Comparison of ENCODE assay signal across 8 cellular contexts in genomic region chr9:124202447-124202971, GRCh38. TPM values are rescaled to one million over a fixed set of nuclear protein-coding genes. Genes with fewer than 3 reads are reported as not detected.
DNase-seq lines count a peak whose midpoint lies in the region; ATAC-seq and TF ChIP-seq lines count a peak whose summit lies in the region.

No MANE protein-coding gene starts in this region.

- H3K36me3 Mint-ChIP-seq in CD4-positive, CD25-positive, alpha-beta regulatory T cell, result no peaks in the 10 kb centered on the region

- in situ Hi-C loops in G401 (cut with HindIII; ENCODE audit: low sequenced_read_pairs), result no loop called here

- TF ChIP-seq POLR2A in gastroesophageal sphincter (IDR thresholded peaks at IDR 0.05), result no peak

- peaks cover 23% of the 10 kb centered on the region for H3K4me1 ChIP-seq in CD4-positive, CD25-positive, alpha-beta regulatory T cell (ENCODE audit: control insufficient read depth, insufficient read depth, low read length, poor library complexity, severe bottlenecking)
- no peaks in the 10 kb centered on the region for H3K4me1 ChIP-seq in gastroesophageal sphincter

- ATAC-seq in CD4-positive, CD25-positive, alpha-beta regulatory T cell (ENCODE audit: low read depth in 2 of 2), result peak; percentile 99
- ATAC-seq in GM19468 (IDR thresholded peaks at IDR 0.05; ENCODE audit: extremely low read depth, unreplicated experiment) (peak; percentile 58), HG03571 (IDR thresholded peaks at IDR 0.05; ENCODE audit: unreplicated experiment) (peak; percentile 76), gastroesophageal sphincter (peak; percentile 58)

- H3K9me3 Mint-ChIP-seq in CD4-positive, CD25-positive, alpha-beta regulatory T cell, result peaks cover 0 to 5% (median 0%) of the 10 kb centered on the region in 7 donors

- 85% methylated on average over 3 of the region's 5 CpGs; no CpG with 5 or more reads in 1 of the 2 donors for WGBS in gastroesophageal sphincter (ENCODE audit: low coverage in 1 of 2), 2 donors

- no peaks in the 10 kb centered on the region for H3K36me3 ChIP-seq in CD4-positive, CD25-positive, alpha-beta regulatory T cell (ENCODE audit: control insufficient read depth, insufficient read depth, low read length)
- H3K36me3 ChIP-seq in gastroesophageal sphincter, result no peaks in the 10 kb centered on the region

- peaks cover 19 to 35% (median 20%) of the 10 kb centered on the region in 4 donors for H3K4me1 Mint-ChIP-seq in CD4-positive, CD25-positive, alpha-beta regulatory T cell

- DNase-seq in CD4-positive, CD25-positive, alpha-beta regulatory T cell, result peak; percentile 10 to 94 (median 34)
- peak; percentile 71 to 81 for DNase-seq in activated CD4-positive, alpha-beta T cell treated with anti-CD3 and anti-CD28 coated beads for 24 hours (ENCODE audit: low read depth in 2 of 2)
- peak; percentile 73 to 85 for DNase-seq in stimulated activated CD4-positive, alpha-beta T cell treated with anti-CD3 and anti-CD28 coated beads, Interleukin-4, amount 100 ng/mL, for 48 hours (ENCODE audit: low read depth in 2 of 2)
- no peak for DNase-seq in G401 (ENCODE audit: low spot score)
- DNase-seq in NCI-H1092 (lab: John Stamatoyannopoulos, UW), result no peak

- peak overlapping the region; percentile 71 for H3K27ac ChIP-seq in CD4-positive, CD25-positive, alpha-beta regulatory T cell (ENCODE audit: insufficient read depth, low read length, poor library complexity, severe bottlenecking)
- no peak overlapping the region for H3K27ac ChIP-seq in gastroesophageal sphincter

- H3K4me3 ChIP-seq in CD4-positive, CD25-positive, alpha-beta regulatory T cell (ENCODE audit: low read depth, low read length), result no peak overlapping the region
- H3K4me3 ChIP-seq in gastroesophageal sphincter, result no peak overlapping the region

- no peak for TF ChIP-seq CTCF in gastroesophageal sphincter (IDR thresholded peaks at IDR 0.05)

- no peak for TF ChIP-seq EP300 in gastroesophageal sphincter (IDR thresholded peaks at IDR 0.05)

- peak overlapping the region; percentile 87 to 96 (median 89) for H3K27ac Mint-ChIP-seq in CD4-positive, CD25-positive, alpha-beta regulatory T cell

- H3K9me3 ChIP-seq in CD4-positive, CD25-positive, alpha-beta regulatory T cell (ENCODE audit: control insufficient read depth in 2 of 2, low read length in 2 of 2), result no peaks in the 10 kb centered on the region
- no peaks in the 10 kb centered on the region for H3K9me3 ChIP-seq in gastroesophageal sphincter

- H3K4me3 Mint-ChIP-seq in CD4-positive, CD25-positive, alpha-beta regulatory T cell, result peak overlapping the region; percentile 36 to 75 (median 68)

- no peaks in the 10 kb centered on the region for H3K27me3 ChIP-seq in CD4-positive, CD25-positive, alpha-beta regulatory T cell (ENCODE audit: control insufficient read depth, insufficient read depth, low read length)
- no peaks in the 10 kb centered on the region for H3K27me3 ChIP-seq in gastroesophageal sphincter

- H3K27me3 Mint-ChIP-seq in CD4-positive, CD25-positive, alpha-beta regulatory T cell, result no peaks in the 10 kb centered on the region

RNA-seq across cellular contexts. Expression of gene NEK6, which starts 55.2 kb away (rescaled TPM):
- 17.0 TPM for total RNA-seq in CD4-positive, CD25-positive, alpha-beta regulatory T cell
- polyA plus RNA-seq in CD4-positive, CD25-positive, alpha-beta regulatory T cell, result 1 to 10 TPM; 3.5 to 6.6 (median 3.7) TPM
- 10 to 100 TPM; 13.2 to 31.7 (median 19.3) TPM for total RNA-seq in gastroesophageal sphincter
- total RNA-seq in G401 (2014; rRNA removed; shearing (Covaris generic)), result 26.6 and 41.2 TPM in 2 replicates

Comparison
In these comparisons a context has a peak if more than half of its experiments do, and no peak if none do; other contexts are left out.
1. DNase-seq: peak in CD4-positive, CD25-positive, alpha-beta regulatory T cell (3 of 3), activated CD4-positive, alpha-beta T cell treated with anti-CD3 and anti-CD28 coated beads for 24 hours (2 of 2) and stimulated activated CD4-positive, alpha-beta T cell treated with anti-CD3 and anti-CD28 coated beads, Interleukin-4, amount 100 ng/mL, for 48 hours (2 of 2); none in G401 (single experiment) and NCI-H1092 (single experiment).
2. Peak in every context shown above with its lines, with median percentiles within 50 percentile points of each other: ATAC-seq.